ENCODE assay signal across 1 cellular context in the genomic region with DNA sequence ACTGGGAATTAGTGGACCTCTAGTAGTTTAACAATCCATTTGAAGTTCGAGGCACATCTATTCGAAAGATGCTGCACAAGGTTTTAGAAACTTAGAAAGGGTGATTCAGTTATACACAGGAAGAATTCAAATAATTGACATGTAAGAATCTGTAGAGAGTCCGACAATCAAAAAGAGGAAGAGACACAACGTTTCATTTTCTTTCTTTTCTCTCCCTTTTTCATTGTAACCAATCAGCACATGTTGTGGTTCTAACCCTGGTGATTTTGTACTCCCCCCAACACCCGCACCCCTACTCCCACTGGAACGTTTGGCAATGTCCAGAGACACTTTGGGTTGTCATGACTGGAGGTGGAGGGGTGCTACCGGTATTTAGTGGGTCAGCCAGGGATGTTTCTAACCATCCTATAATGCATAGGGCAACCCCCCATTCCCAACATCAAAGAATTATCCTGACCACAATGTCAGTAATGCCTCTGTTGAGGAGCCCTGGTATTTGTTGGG.
TF ChIP-seq lines count a peak whose summit lies in the region.

No MANE protein-coding gene starts in this region.

TF ChIP-seq in WTC11, 78 proteins besides CTCF, POLR2A, EP300 and RAD21 (continued from another document):
- TF ChIP-seq, protein P1, sequence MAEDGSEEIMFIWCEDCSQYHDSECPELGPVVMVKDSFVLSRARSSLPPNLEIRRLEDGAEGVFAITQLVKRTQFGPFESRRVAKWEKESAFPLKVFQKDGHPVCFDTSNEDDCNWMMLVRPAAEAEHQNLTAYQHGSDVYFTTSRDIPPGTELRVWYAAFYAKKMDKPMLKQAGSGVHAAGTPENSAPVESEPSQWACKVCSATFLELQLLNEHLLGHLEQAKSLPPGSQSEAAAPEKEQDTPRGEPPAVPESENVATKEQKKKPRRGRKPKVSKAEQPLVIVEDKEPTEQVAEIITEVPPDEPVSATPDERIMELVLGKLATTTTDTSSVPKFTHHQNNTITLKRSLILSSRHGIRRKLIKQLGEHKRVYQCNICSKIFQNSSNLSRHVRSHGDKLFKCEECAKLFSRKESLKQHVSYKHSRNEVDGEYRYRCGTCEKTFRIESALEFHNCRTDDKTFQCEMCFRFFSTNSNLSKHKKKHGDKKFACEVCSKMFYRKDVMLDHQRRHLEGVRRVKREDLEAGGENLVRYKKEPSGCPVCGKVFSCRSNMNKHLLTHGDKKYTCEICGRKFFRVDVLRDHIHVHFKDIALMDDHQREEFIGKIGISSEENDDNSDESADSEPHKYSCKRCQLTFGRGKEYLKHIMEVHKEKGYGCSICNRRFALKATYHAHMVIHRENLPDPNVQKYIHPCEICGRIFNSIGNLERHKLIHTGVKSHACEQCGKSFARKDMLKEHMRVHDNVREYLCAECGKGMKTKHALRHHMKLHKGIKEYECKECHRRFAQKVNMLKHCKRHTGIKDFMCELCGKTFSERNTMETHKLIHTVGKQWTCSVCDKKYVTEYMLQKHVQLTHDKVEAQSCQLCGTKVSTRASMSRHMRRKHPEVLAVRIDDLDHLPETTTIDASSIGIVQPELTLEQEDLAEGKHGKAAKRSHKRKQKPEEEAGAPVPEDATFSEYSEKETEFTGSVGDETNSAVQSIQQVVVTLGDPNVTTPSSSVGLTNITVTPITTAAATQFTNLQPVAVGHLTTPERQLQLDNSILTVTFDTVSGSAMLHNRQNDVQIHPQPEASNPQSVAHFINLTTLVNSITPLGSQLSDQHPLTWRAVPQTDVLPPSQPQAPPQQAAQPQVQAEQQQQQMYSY (CRISPR knock-in tag; IDR thresholded peaks at IDR 0.05): no peak
- TF ChIP-seq FOXJ3 (CRISPR knock-in tag; IDR thresholded peaks at IDR 0.05; ENCODE audit: borderline replicate concordance): no peak
- TF ChIP-seq, protein P2, sequence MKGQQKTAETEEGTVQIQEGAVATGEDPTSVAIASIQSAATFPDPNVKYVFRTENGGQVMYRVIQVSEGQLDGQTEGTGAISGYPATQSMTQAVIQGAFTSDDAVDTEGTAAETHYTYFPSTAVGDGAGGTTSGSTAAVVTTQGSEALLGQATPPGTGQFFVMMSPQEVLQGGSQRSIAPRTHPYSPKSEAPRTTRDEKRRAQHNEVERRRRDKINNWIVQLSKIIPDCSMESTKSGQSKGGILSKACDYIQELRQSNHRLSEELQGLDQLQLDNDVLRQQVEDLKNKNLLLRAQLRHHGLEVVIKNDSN (CRISPR knock-in tag; IDR thresholded peaks at IDR 0.05): no peak
- no peak for TF ChIP-seq TEAD1 (CRISPR knock-in tag; IDR thresholded peaks at IDR 0.05)
- TF ChIP-seq, protein P3, sequence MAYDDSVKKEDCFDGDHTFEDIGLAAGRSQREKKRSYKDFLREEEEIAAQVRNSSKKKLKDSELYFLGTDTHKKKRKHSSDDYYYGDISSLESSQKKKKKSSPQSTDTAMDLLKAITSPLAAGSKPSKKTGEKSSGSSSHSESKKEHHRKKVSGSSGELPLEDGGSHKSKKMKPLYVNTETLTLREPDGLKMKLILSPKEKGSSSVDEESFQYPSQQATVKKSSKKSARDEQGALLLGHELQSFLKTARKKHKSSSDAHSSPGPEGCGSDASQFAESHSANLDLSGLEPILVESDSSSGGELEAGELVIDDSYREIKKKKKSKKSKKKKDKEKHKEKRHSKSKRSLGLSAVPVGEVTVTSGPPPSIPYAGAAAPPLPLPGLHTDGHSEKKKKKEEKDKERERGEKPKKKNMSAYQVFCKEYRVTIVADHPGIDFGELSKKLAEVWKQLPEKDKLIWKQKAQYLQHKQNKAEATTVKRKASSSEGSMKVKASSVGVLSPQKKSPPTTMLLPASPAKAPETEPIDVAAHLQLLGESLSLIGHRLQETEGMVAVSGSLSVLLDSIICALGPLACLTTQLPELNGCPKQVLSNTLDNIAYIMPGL (CRISPR knock-in tag; IDR thresholded peaks at IDR 0.05): no peak
- TF ChIP-seq, protein P4, sequence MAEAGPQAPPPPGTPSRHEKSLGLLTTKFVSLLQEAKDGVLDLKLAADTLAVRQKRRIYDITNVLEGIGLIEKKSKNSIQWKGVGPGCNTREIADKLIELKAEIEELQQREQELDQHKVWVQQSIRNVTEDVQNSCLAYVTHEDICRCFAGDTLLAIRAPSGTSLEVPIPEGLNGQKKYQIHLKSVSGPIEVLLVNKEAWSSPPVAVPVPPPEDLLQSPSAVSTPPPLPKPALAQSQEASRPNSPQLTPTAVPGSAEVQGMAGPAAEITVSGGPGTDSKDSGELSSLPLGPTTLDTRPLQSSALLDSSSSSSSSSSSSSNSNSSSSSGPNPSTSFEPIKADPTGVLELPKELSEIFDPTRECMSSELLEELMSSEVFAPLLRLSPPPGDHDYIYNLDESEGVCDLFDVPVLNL (CRISPR knock-in tag; IDR thresholded peaks at IDR 0.05; ENCODE audit: borderline replicate concordance, low read depth): no peak
- no peak for TF ChIP-seq FOXK1 (CRISPR knock-in tag; IDR thresholded peaks at IDR 0.05)
- no peak for TF ChIP-seq PRRX2 (CRISPR knock-in tag; IDR thresholded peaks at IDR 0.05)
- TF ChIP-seq CREM (CRISPR knock-in tag; IDR thresholded peaks at IDR 0.05): no peak
- no peak for TF ChIP-seq GRHL2 (CRISPR knock-in tag; IDR thresholded peaks at IDR 0.05; ENCODE audit: insufficient replicate concordance, severe bottlenecking)
- TF ChIP-seq, protein P5, sequence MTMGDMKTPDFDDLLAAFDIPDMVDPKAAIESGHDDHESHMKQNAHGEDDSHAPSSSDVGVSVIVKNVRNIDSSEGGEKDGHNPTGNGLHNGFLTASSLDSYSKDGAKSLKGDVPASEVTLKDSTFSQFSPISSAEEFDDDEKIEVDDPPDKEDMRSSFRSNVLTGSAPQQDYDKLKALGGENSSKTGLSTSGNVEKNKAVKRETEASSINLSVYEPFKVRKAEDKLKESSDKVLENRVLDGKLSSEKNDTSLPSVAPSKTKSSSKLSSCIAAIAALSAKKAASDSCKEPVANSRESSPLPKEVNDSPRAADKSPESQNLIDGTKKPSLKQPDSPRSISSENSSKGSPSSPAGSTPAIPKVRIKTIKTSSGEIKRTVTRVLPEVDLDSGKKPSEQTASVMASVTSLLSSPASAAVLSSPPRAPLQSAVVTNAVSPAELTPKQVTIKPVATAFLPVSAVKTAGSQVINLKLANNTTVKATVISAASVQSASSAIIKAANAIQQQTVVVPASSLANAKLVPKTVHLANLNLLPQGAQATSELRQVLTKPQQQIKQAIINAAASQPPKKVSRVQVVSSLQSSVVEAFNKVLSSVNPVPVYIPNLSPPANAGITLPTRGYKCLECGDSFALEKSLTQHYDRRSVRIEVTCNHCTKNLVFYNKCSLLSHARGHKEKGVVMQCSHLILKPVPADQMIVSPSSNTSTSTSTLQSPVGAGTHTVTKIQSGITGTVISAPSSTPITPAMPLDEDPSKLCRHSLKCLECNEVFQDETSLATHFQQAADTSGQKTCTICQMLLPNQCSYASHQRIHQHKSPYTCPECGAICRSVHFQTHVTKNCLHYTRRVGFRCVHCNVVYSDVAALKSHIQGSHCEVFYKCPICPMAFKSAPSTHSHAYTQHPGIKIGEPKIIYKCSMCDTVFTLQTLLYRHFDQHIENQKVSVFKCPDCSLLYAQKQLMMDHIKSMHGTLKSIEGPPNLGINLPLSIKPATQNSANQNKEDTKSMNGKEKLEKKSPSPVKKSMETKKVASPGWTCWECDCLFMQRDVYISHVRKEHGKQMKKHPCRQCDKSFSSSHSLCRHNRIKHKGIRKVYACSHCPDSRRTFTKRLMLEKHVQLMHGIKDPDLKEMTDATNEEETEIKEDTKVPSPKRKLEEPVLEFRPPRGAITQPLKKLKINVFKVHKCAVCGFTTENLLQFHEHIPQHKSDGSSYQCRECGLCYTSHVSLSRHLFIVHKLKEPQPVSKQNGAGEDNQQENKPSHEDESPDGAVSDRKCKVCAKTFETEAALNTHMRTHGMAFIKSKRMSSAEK (CRISPR knock-in tag; IDR thresholded peaks at IDR 0.05; ENCODE audit: borderline replicate concordance): no peak
